21 cellular contexts compared by ENCODE assay signal in genomic region chr1:59101518-59101917, GRCh38.
"Had no signal": no experiment of that assay in that cellular context is flagged by ENCODE, and none has a peak within 500 bp of the region (broad histone marks: within the 10 kb centered on the region; RNA-seq: fewer than 3 reads in every experiment).

No MANE protein-coding gene starts in this region.

- H3K36me3 ChIP-seq: heart right ventricle, left lung, neural progenitor cell, prostate gland, spleen, suprapubic skin, thyroid gland had no signal

- ATAC-seq: heart right ventricle; left cardiac atrium; left lung; mucosa of descending colon; naive thymus-derived CD4-positive, alpha-beta T cell; right cardiac atrium; stimulated activated naive B cell treated with anti-CD40 and anti-IgM and Interleukin-4, amounts not matched to agents 10 μg/mL and 1 μg/mL and 100 μg/mL, for 72 hours had no signal

- H3K9me3 ChIP-seq: mucosa of descending colon, prostate gland, suprapubic skin, thyroid gland had no signal

- DNase-seq: dorsolateral prefrontal cortex; effector CD4-positive, alpha-beta T cell; glutamatergic neuron; heart right ventricle; hippocampal formation; left cardiac atrium; left lung; mucosa of descending colon; naive thymus-derived CD4-positive, alpha-beta T cell; right cardiac atrium; spleen; stimulated activated CD4-positive, alpha-beta T cell treated with anti-CD3 and anti-CD28 coated beads, Interleukin-15, amount 100 ng/mL, for 24 hours; stimulated activated CD4-positive, alpha-beta T cell treated with anti-CD3 and anti-CD28 coated beads, Interleukin-2, amount 100 ng/mL, for 48 hours; stimulated activated naive B cell treated with anti-CD40 and anti-IgM and Interleukin-4, amounts not matched to agents 10 μg/mL and 1 μg/mL and 100 μg/mL, for 72 hours; thyroid gland had no signal

- H3K9ac ChIP-seq: neural progenitor cell had no signal

- H2AFZ ChIP-seq: neural progenitor cell had no signal

- H3K4me1 ChIP-seq: foreskin keratinocyte, left lung, neural progenitor cell, thyroid gland had no signal

- FAIRE-seq: colon had no signal

- H3K4me2 ChIP-seq: neural progenitor cell had no signal

- H3K27me3 ChIP-seq: dorsolateral prefrontal cortex, foreskin keratinocyte, heart right ventricle, left lung, neural progenitor cell, spleen, suprapubic skin, thyroid gland had no signal

- H3K4me3 ChIP-seq: dorsolateral prefrontal cortex, heart right ventricle, left lung, mucosa of descending colon, neural progenitor cell, prostate gland, skin epidermis, spleen, suprapubic skin, thyroid gland had no signal

- H3K27ac ChIP-seq: dorsolateral prefrontal cortex, foreskin keratinocyte, heart right ventricle, left lung, neural progenitor cell, prostate gland, skin epidermis, spleen, suprapubic skin, thyroid gland had no signal
